ENCODE assay signal across 12 cellular contexts in the genomic region with DNA sequence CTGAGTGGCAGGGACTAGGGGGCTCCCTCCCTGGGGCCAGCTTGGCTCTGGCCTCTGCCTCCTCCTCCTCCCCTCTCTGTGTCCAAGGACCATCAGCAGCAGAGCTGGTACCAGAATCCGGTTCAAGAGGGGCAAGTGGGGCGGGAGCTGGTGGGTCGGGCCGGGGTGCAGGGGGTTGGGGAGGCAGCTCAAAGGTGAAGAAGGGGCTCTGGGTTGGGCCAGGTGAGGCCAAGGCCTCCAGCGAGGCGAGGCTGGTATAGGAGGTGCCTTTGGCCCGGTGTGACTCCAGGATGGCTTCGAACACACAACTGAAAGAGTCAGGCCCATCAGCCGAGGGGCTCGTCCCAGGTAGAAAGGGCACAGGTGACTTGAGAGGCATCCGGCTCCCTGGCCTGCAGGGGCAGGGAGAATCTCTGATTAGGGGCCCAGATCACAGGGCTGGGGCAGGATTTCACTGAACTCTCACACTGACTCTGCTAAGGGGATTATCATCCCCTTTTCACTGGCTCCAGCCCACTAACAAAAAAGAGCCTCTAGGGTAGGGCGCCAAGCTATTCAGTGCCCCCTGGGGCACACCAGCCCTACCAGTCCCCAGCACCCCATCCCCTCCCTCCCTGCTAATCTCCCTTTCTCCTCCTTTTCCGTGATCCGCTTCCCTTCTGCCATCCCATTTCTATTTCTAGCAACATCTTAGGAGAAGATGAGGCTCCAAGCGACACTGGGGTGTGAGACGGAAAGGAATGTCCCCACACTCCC. TPM values are rescaled to one million over a fixed set of nuclear protein-coding genes. Genes with fewer than 3 reads are reported as not detected.
"Had no signal": no experiment of that assay in that cellular context is flagged by ENCODE, and none has a peak within 500 bp of the region (broad histone marks: within the 10 kb centered on the region; RNA-seq: fewer than 3 reads in every experiment).

No MANE protein-coding gene starts in this region.

- H3K9me3 Mint-ChIP-seq: activated CD4-positive, alpha-beta memory T cell treated with anti-CD3 and anti-CD28 coated beads for 36 hours; memory B cell had no signal

- H3K36me3 Mint-ChIP-seq: activated CD4-positive, alpha-beta memory T cell treated with anti-CD3 and anti-CD28 coated beads for 36 hours; activated naive CD8-positive, alpha-beta T cell had no signal

- H2AFZ ChIP-seq: parathyroid adenoma had no signal

- H3K4me2 ChIP-seq: smooth muscle cell had no signal

- H3K4me3 ChIP-seq: cardiac muscle cell, right lobe of liver, smooth muscle cell, thyroid gland, uterus had no signal

- H3K36me3 ChIP-seq: cardiac muscle cell, right lobe of liver, thyroid gland, uterus had no signal

- H3K79me2 ChIP-seq: parathyroid adenoma had no signal

- ATAC-seq: foreskin keratinocyte had no signal

- H3K27ac Mint-ChIP-seq: activated CD4-positive, alpha-beta memory T cell treated with anti-CD3 and anti-CD28 coated beads for 36 hours; memory B cell had no signal

- H3K4me1 ChIP-seq: foreskin keratinocyte, right lobe of liver, uterus had no signal

- H3K27ac ChIP-seq: cardiac muscle cell, foreskin keratinocyte, parathyroid adenoma, right lobe of liver, thyroid gland, uterus had no signal

- DNase-seq: activated T-cell treated with anti-CD3 and anti-CD28 coated beads for 4 hours; foreskin keratinocyte; right lobe of liver; stimulated activated CD4-positive, alpha-beta T cell treated with anti-CD3 and anti-CD28 coated beads, Interleukin-4, amount 100 ng/mL, for 1 hour; thyroid gland; uterus had no signal

- H3K9me3 ChIP-seq: right lobe of liver, thyroid gland, uterus had no signal

- H3K4me3 Mint-ChIP-seq: activated CD4-positive, alpha-beta memory T cell treated with anti-CD3 and anti-CD28 coated beads for 36 hours; activated naive CD8-positive, alpha-beta T cell; memory B cell had no signal

RNA-seq across cellular contexts. Expression of a gene that starts 37.4 kb away (rescaled TPM):
- total RNA-seq: cardiac muscle cell, right lobe of liver, smooth muscle cell had no signal
